Comparison of ENCODE assay signal across 13 cellular contexts in the genomic region with DNA sequence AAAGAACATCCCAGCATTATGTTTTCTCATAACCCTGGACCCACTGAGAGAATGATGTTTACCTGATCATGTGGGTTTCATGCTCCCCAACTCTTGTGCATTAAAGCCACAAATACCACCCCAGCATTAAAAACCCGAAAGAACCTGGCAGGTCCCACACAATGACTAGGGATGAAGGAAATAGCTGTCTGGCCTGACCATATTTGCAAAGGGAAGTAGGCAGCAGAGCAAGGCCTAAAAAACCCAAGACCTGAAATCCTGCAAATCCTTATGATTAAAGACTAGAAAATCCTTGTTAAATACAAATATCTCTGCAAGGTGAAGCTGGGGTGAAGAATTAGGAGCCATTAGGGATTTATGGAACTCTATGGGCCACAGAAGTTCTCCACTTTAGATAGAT.
"Had no signal": no experiment of that assay in that cellular context is flagged by ENCODE, and none has a peak within 500 bp of the region (broad histone marks: within the 10 kb centered on the region; RNA-seq: fewer than 3 reads in every experiment).

No MANE protein-coding gene starts in this region.

- DNase-seq: activated CD4-positive, alpha-beta T cell treated with anti-CD3 and anti-CD28 coated beads, Interleukin-2, amount 10 ng/mL, durations not matched to agents 7 days and 5 days; activated CD4-positive, CD25-positive, alpha-beta regulatory T cell; activated naive CD8-positive, alpha-beta T cell treated with anti-CD3 and anti-CD28 coated beads, Interleukin-2, amount 50 U/mL, for 24 hours; endodermal cell; head of caudate nucleus; kidney glomerular epithelial cell; mesendoderm; natural killer cell; posterior cingulate gyrus; retina; tibial artery; uterus had no signal

- H3K27ac ChIP-seq: tibial artery, uterus had no signal

- ATAC-seq: natural killer cell; stimulated activated effector memory CD8-positive, alpha-beta T cell treated with anti-CD3 and anti-CD28 coated beads, Interleukin-12 subunit alpha, Interleukin-12 subunit beta, amount 100 ng/mL, for 72 hours had no signal
